ENCODE assay signal across 1 cellular context in the genomic region with DNA sequence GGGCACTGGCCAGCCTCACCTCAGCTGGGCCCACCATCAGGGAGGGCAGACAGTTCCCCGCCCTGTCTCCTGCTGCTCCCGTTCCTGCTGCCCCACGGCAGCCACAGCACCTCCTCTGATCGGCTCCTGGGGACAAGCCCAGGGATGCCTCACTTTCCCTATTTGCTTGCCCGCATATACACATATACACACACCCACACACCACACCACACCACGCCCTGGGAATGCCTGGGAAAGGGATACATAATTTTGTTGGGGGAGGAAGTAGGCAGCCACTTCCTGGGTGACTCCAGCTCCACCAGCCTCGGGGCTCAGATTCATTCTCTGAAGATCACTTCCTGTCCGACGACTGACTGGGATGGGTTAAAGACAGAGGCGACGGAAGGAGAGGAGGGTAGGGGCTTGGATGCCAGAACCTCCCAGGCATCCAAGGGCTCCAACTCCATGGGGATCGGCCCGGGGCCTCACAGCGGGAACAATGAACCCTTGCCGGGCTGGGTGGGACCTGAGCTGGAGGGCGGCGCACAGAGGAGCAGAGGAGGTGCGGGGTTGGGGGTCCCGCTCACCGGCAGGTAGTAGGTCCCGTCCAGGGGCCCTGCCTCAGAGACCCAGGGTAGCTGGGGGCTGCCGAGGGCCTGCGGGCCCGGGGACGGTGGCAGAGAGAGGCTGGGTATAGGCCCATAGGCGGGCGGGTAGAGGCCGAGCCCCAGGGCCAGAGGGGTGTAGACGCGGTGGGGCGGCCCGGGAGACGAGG.
TF ChIP-seq lines count a peak whose summit lies in the region.

No MANE protein-coding gene starts in this region.

TF ChIP-seq in K562, 482 proteins besides CTCF, POLR2A, EP300 and RAD21:
- TF ChIP-seq, protein P1, sequence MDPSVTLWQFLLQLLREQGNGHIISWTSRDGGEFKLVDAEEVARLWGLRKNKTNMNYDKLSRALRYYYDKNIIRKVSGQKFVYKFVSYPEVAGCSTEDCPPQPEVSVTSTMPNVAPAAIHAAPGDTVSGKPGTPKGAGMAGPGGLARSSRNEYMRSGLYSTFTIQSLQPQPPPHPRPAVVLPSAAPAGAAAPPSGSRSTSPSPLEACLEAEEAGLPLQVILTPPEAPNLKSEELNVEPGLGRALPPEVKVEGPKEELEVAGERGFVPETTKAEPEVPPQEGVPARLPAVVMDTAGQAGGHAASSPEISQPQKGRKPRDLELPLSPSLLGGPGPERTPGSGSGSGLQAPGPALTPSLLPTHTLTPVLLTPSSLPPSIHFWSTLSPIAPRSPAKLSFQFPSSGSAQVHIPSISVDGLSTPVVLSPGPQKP (CRISPR knock-in tag; IDR thresholded peaks at IDR 0.05): no peak
- TF ChIP-seq, protein P2, sequence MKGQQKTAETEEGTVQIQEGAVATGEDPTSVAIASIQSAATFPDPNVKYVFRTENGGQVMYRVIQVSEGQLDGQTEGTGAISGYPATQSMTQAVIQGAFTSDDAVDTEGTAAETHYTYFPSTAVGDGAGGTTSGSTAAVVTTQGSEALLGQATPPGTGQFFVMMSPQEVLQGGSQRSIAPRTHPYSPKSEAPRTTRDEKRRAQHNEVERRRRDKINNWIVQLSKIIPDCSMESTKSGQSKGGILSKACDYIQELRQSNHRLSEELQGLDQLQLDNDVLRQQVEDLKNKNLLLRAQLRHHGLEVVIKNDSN (CRISPR knock-in tag; IDR thresholded peaks at IDR 0.05): no peak
- TF ChIP-seq HNRNPUL1 (IDR thresholded peaks at IDR 0.05; ENCODE audit: low read length) (no peak), HIVEP1 (CRISPR knock-in tag; IDR thresholded peaks at IDR 0.05) (no peak), FIP1L1 (IDR thresholded peaks at IDR 0.05; ENCODE audit: low read depth, low read length, poor library complexity, severe bottlenecking) (peak; percentile 9), ZNF445 (CRISPR knock-in tag; IDR thresholded peaks at IDR 0.05; ENCODE audit: low read depth) (no peak), C11orf30 (IDR thresholded peaks at IDR 0.05; ENCODE audit: low read depth) (no peak)
